In genomic region chr3:15428539-15428938, GRCh38 we compare ENCODE assay signal across 8 cellular contexts. TPM values are rescaled to one million over a fixed set of nuclear protein-coding genes. Genes with fewer than 3 reads are reported as not detected.
DNase-seq lines count a peak whose midpoint lies in the region; FAIRE-seq and TF ChIP-seq lines count a peak whose summit lies in the region.

No MANE protein-coding gene starts in this region.

- H3K4me1 Mint-ChIP-seq in chondrocyte (ENCODE audit: low read depth): peaks cover 52% of the 10 kb centered on the region
- H3K4me1 Mint-ChIP-seq in mesothelial cell of epicardium: peaks cover 34% of the 10 kb centered on the region

- FAIRE-seq in GM12891 (lab: Jason Lieb, UNC): peak; percentile 60

- H3K4me3 ChIP-seq in urinary bladder (ENCODE audit: low read depth, low read length): peak overlapping the region; percentile 94

- no peak for TF ChIP-seq CTCF in chondrocyte (IDR thresholded peaks at IDR 0.05)
- no peak for TF ChIP-seq CTCF in mesothelial cell of epicardium (IDR thresholded peaks at IDR 0.05; ENCODE audit: unreplicated experiment)

- H3K36me3 Mint-ChIP-seq in chondrocyte (ENCODE audit: low read depth) (peaks cover 4% of the 10 kb centered on the region), mesothelial cell of epicardium (peaks cover 13% of the 10 kb centered on the region)

- no peaks in the 10 kb centered on the region for H3K4me1 ChIP-seq in urinary bladder (ENCODE audit: insufficient read depth)

- H3K27ac Mint-ChIP-seq in chondrocyte (ENCODE audit: unreplicated experiment) (peak overlapping the region; percentile 95), mesothelial cell of epicardium (peak overlapping the region; percentile 88)

- peak overlapping the region; percentile 99 for H3K4me3 Mint-ChIP-seq in chondrocyte (ENCODE audit: unreplicated experiment)
- H3K4me3 Mint-ChIP-seq in mesothelial cell of epicardium: peak overlapping the region; percentile 96

- H3K9me3 Mint-ChIP-seq in chondrocyte (ENCODE audit: low read depth): peaks cover 2% of the 10 kb centered on the region
- H3K9me3 Mint-ChIP-seq in mesothelial cell of epicardium: no peaks in the 10 kb centered on the region

- WGBS in urinary bladder: 26% methylated on average over 9 of the region's 9 CpGs

- DNase-seq in GM12891 (ENCODE audit: insufficient read length, low spot score): no peak
- peak; percentile 20 for DNase-seq in OCI-M1 (lab: John Stamatoyannopoulos, UW)
- DNase-seq in chondrocyte (ENCODE audit: low spot score): no peak
- DNase-seq in mesothelial cell of epicardium (ENCODE audit: low spot score in 2 of 2, unreplicated experiment in 2 of 2): no peak
- DNase-seq in DMS79 (lab: John Stamatoyannopoulos, UW): no peak
- DNase-seq in DMS 273 treated with DMSO at 0.1 percent for 48 hours (lab: John Stamatoyannopoulos, UW): no peak
- DNase-seq in G401 (ENCODE audit: low spot score): no peak

- peaks cover 4% of the 10 kb centered on the region for H3K36me3 ChIP-seq in urinary bladder (ENCODE audit: insufficient read depth)

- TF ChIP-seq POLR2A in GM12891 (IDR thresholded peaks at IDR 0.05; ENCODE audit: low read depth, low read length): no peak

- in situ Hi-C loops in G401 (cut with HindIII; ENCODE audit: low sequenced_read_pairs): no loop called here

- H3K27me3 Mint-ChIP-seq in chondrocyte (ENCODE audit: low read depth) (no peaks in the 10 kb centered on the region), mesothelial cell of epicardium (ENCODE audit: low read depth) (no peaks in the 10 kb centered on the region)

- H3K27ac ChIP-seq in urinary bladder (ENCODE audit: low read depth): no peak overlapping the region

TF ChIP-seq in GM12891, 5 proteins besides CTCF, POLR2A, EP300 and RAD21:
- TF ChIP-seq POU2F2 (IDR thresholded peaks at IDR 0.05; ENCODE audit: low read depth, low read length) (no peak), TAF1 (IDR thresholded peaks at IDR 0.05; ENCODE audit: low read depth, low read length) (no peak), PAX5 (IDR thresholded peaks at IDR 0.05; ENCODE audit: insufficient read depth, low read length, severe bottlenecking) (no peak), POLR2AphosphoS5 (IDR thresholded peaks at IDR 0.05; ENCODE audit: low read depth, low read length) (no peak), SPI1 (IDR thresholded peaks at IDR 0.05; ENCODE audit: low read depth, low read length) (no peak)

RNA-seq across cellular contexts. Expression of gene EAF1, which starts 1.1 kb away (rescaled TPM):
- polyA plus RNA-seq in GM12891 (2012; ENCODE audit: low read depth, missing spikeins): 9.0 TPM
- total RNA-seq in chondrocyte (15.7 to 18.4 TPM (median 16.9 TPM) in 3 replicates), mesothelial cell of epicardium (15.8 to 17.1 TPM (median 16.3 TPM) in 3 replicates), urinary bladder (10.9 TPM)
- 10.6 TPM for polyA plus RNA-seq in urinary bladder
- total RNA-seq in G401 (2014; rRNA removed; shearing (Covaris generic)): 18.7 and 18.9 TPM in 2 replicates

RNA-seq across cellular contexts. Expression of gene METTL6, which starts 1.2 kb away (rescaled TPM):
- polyA plus RNA-seq in GM12891 (2012; ENCODE audit: low read depth, missing spikeins): 12.1 TPM
- total RNA-seq in chondrocyte: 16.8 to 19.7 TPM (median 19.7 TPM) in 3 replicates
- total RNA-seq in mesothelial cell of epicardium: 23.5 to 26.7 TPM (median 25.8 TPM) in 3 replicates
- total RNA-seq in urinary bladder: 37.1 TPM
- polyA plus RNA-seq in urinary bladder: 11.1 TPM
- 23.3 and 61.3 TPM in 2 replicates for total RNA-seq in G401 (2014; rRNA removed; shearing (Covaris generic))
